Comparison of ENCODE assay signal across 8 cellular contexts in genomic region chr14:22973217-22974032, GRCh38. TPM values are rescaled to one million over a fixed set of nuclear protein-coding genes. Genes with fewer than 3 reads are reported as not detected.
DNase-seq lines count a peak whose midpoint lies in the region; ATAC-seq and TF ChIP-seq lines count a peak whose summit lies in the region.

No MANE protein-coding gene starts in this region.

- ATAC-seq in lung (ENCODE audit: insufficient read depth, low FRiP score) (peak; percentile 71), GM18909 (IDR thresholded peaks at IDR 0.05; ENCODE audit: poor library complexity, unreplicated experiment) (no peak)

- H3K36me3 ChIP-seq in lung (ENCODE audit: control insufficient read depth in 2 of 2, insufficient read depth in 2 of 2, low read length in 2 of 2) (peaks cover 0 to 5% of the 10 kb centered on the region in 2 donors), thyroid gland (peaks cover 0 to 7% of the 10 kb centered on the region in 2 donors)

- WGBS in lung, 2 donors: 81 to 83% methylated on average over 6 of the region's 6 CpGs
- WGBS in thyroid gland, 2 donors: 85 to 90% methylated on average over 5 to 6 of the region's 6 CpGs

- DNase-seq in NCI-H1436 (lab: John Stamatoyannopoulos, UW) (peak; percentile 10), NCI-H1436 treated with DMSO at 0.1 percent for 48 hours (lab: John Stamatoyannopoulos, UW) (no peak), HL-60 (ENCODE audit: low read depth in 1 of 2, low spot score in 1 of 2) (peak in 1 of 2 experiments; percentile 41), SW480 (ENCODE audit: low spot score) (peak; percentile 45), coronary artery (ENCODE audit: low spot score) (no peak), lung (ENCODE audit: low spot score) (no peak), thyroid gland (peak; percentile 54 to 59)

- TF ChIP-seq CTCF in HL-60 (IDR thresholded peaks at IDR 0.05; ENCODE audit: insufficient read depth, low read length): peak; percentile 53
- TF ChIP-seq CTCF in coronary artery (IDR thresholded peaks at IDR 0.05): peak; percentile 60
- peak; percentile 79 for TF ChIP-seq CTCF in lung (IDR thresholded peaks at IDR 0.05; ENCODE audit: control extremely low read depth, extremely low read depth)
- peak; percentile 51 to 92 (median 70) for TF ChIP-seq CTCF in thyroid gland (IDR thresholded peaks at IDR 0.05)

- H3K9me3 ChIP-seq in lung (ENCODE audit: control insufficient read depth in 2 of 2, insufficient read depth in 1 of 2, low read length in 1 of 2) (no peaks in the 10 kb centered on the region), thyroid gland (no peaks in the 10 kb centered on the region)

- intact Hi-C loops in thyroid gland (cut with DNase I): no loop called here

- peaks cover 0 to 3% of the 10 kb centered on the region in 2 donors for H3K4me1 ChIP-seq in lung (ENCODE audit: control insufficient read depth in 2 of 2, insufficient read depth in 2 of 2, low read length in 2 of 2)
- H3K4me1 ChIP-seq in thyroid gland: peaks cover 15 to 22% of the 10 kb centered on the region in 2 donors

- H3K4me3 ChIP-seq in HL-60 (replicated peaks; ENCODE audit: insufficient read depth, low read length) (no peak overlapping the region), coronary artery (no peak overlapping the region), lung (no peak overlapping the region), thyroid gland (replicated peaks in 1 of 3) (no peak overlapping the region)

- no peak for TF ChIP-seq POLR2A in thyroid gland (IDR thresholded peaks at IDR 0.05)

- H3K27ac ChIP-seq in HL-60 (replicated peaks): no peak overlapping the region
- H3K27ac ChIP-seq in coronary artery: peak overlapping the region in 1 of 2 donors; percentile 21
- no peak overlapping the region for H3K27ac ChIP-seq in lung (ENCODE audit: low read depth in 1 of 2, low read length in 1 of 2)
- no peak overlapping the region for H3K27ac ChIP-seq in thyroid gland

- H3K27me3 ChIP-seq in HL-60 (ENCODE audit: insufficient read depth, poor library complexity, severe bottlenecking) (no peaks in the 10 kb centered on the region), lung (ENCODE audit: control insufficient read depth, insufficient read depth) (no peaks in the 10 kb centered on the region), thyroid gland (no peaks in the 10 kb centered on the region)

RNA-seq across cellular contexts. Expression of gene AJUBA, which starts 8.9 kb away (rescaled TPM):
- total RNA-seq in lung: 10 to 100 TPM; 33.8 to 34.2 TPM
- 10 to 100 TPM in 1 of 2 donors, 1 to 10 TPM in 1; 7.2 to 23.7 TPM for polyA plus RNA-seq in lung
- 10 to 100 TPM; 18.4 to 40.5 (median 34.8) TPM for total RNA-seq in thyroid gland

RNA-seq across cellular contexts. Expression of gene HAUS4, which starts 16.5 kb away (rescaled TPM):
- total RNA-seq in lung: 10 to 100 TPM; 47.2 to 49.0 TPM
- polyA plus RNA-seq in lung: 10 to 100 TPM; 28.3 to 45.5 TPM
- 10 to 100 TPM; 25.7 to 40.8 (median 40.0) TPM for total RNA-seq in thyroid gland

RNA-seq across cellular contexts. Expression of gene C14orf93, which starts 36.5 kb away (rescaled TPM):
- total RNA-seq in lung (10 to 100 TPM; 10.3 to 14.9 TPM), thyroid gland (10 to 100 TPM; 11.6 to 20.6 (median 15.4) TPM)
- 1 to 10 TPM; 7.5 to 8.4 TPM for polyA plus RNA-seq in lung

RNA-seq across cellular contexts. Expression of gene PRMT5, which starts 44.2 kb away (rescaled TPM):
- total RNA-seq in lung (10 to 100 TPM; 45.6 to 54.7 TPM), thyroid gland (10 to 100 TPM; 60.7 to 73.8 (median 63.2) TPM)
- 10 to 100 TPM; 19.2 to 56.5 TPM for polyA plus RNA-seq in lung

RNA-seq across cellular contexts. Expression of gene RBM23, which starts 54.5 kb away (rescaled TPM):
- 100 to 1,000 TPM in 1 of 2 donors, 10 to 100 TPM in 1; 85.3 to 104 TPM for total RNA-seq in lung
- polyA plus RNA-seq in lung: 10 to 100 TPM; 27.7 to 58.1 TPM
- total RNA-seq in thyroid gland: 1,000 to 10,000 TPM in 2 of 4 donors, 100 to 1,000 TPM in 2; 157 to 1,409 (median 683) TPM

Comparison
In these comparisons a context has a peak if more than half of its experiments do, and no peak if none do; other contexts are left out.
1. DNase-seq: peak in NCI-H1436 (single experiment), SW480 (single experiment) and thyroid gland (2 of 2); none in NCI-H1436 treated with DMSO at 0.1 percent for 48 hours (single experiment), coronary artery (single experiment) and lung (single experiment).
2. Peak in every context shown above with its lines, with median percentiles within 50 percentile points of each other: CTCF ChIP-seq.